16 cellular contexts compared by ENCODE assay signal in the genomic region with DNA sequence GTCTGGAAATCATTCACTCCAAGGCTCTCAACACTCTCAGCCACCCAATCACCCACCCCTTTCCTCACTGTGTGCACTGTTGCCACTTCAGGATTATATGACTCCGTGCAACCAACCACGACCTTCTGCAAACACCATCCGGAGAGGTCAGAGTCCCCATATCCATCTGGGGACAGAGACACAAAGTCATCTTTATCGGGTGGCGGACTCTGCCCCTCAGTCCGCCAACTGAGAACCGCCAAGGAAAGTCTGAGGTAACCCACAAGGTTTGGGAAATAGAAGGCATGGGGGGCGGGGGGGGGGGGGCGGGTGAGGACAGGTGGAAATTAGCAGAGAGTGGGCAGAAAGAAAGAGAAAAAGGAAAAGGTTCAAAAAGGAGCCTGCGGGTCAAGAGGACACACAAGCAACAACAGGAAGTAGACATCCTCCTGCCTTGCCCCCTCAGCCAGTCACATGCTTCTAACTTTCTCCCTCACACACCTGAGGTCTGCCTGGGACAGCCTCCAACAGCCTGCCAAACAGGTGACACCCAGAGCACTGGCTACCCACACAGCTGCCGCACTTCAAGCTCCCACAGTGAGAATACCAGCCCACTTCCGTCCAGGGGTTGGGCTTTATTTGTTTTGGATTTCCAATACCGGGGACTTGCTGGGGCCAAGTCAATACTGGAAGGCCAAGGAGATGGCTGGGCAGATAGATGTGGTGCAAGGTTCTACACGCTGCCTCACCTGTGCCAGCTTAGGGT. TPM values are rescaled to one million over a fixed set of nuclear protein-coding genes. Genes with fewer than 3 reads are reported as not detected.
A peak's percentile ranks its signal among the peaks of the same experiment; 100 is the strongest.
DNase-seq lines count a peak whose midpoint lies in the region; ATAC-seq and TF ChIP-seq lines count a peak whose summit lies in the region.
"Had no signal": no experiment of that assay in that cellular context is flagged by ENCODE, and none has a peak within 500 bp of the region (broad histone marks: within the 10 kb centered on the region; RNA-seq: fewer than 3 reads in every experiment).

No MANE protein-coding gene starts in this region.

- H3K27me3 ChIP-seq in body of pancreas, result no peaks in the 10 kb centered on the region
- H3K27me3 ChIP-seq: ovary had no signal

- ATAC-seq in body of pancreas (peak; percentile 99), HG02759 (IDR thresholded peaks at IDR 0.05; ENCODE audit: unreplicated experiment) (no peak), HG02885 (IDR thresholded peaks at IDR 0.05; ENCODE audit: poor library complexity, unreplicated experiment) (no peak)
- ATAC-seq in natural killer cell treated with Interleukin-12 subunit alpha and Interleukin-12 subunit beta and Interleukin-15 and Interleukin-18, amount 100 ng/mL, for 72 hours, result no peak
- ATAC-seq: left ventricle myocardium superior, SK-N-SH treated with all-trans-retinoic acid at 6 μM for 48 hours had no signal

- H3K4me1 Mint-ChIP-seq in natural killer cell treated with Interleukin-12 subunit alpha and Interleukin-12 subunit beta and Interleukin-15 and Interleukin-18, amount 100 ng/mL, for 72 hours (ENCODE audit: low read depth in 2 of 2), result peaks cover 58 to 62% of the 10 kb centered on the region in 2 donors

- no peak overlapping the region for H3K4me3 ChIP-seq in body of pancreas
- H3K4me3 ChIP-seq: ovary had no signal

- H3K9me3 ChIP-seq in body of pancreas, result no peaks in the 10 kb centered on the region
- H3K9me3 ChIP-seq: ovary had no signal

- no peaks in the 10 kb centered on the region for H3K36me3 Mint-ChIP-seq in natural killer cell treated with Interleukin-12 subunit alpha and Interleukin-12 subunit beta and Interleukin-15 and Interleukin-18, amount 100 ng/mL, for 72 hours

- intact Hi-C loops in body of pancreas (cut with DNase I), result no loop called here

- WGBS in body of pancreas, 2 donors, result 21 to 27% methylated on average over 13 of the region's 14 CpGs

- no peak for TF ChIP-seq CTCF in body of pancreas (IDR thresholded peaks at IDR 0.05)

- no peaks in the 10 kb centered on the region for H3K9me3 Mint-ChIP-seq in natural killer cell treated with Interleukin-12 subunit alpha and Interleukin-12 subunit beta and Interleukin-15 and Interleukin-18, amount 100 ng/mL, for 72 hours

- H3K4me3 Mint-ChIP-seq in natural killer cell treated with Interleukin-12 subunit alpha and Interleukin-12 subunit beta and Interleukin-15 and Interleukin-18, amount 100 ng/mL, for 72 hours, result no peak overlapping the region
- H3K4me3 Mint-ChIP-seq: activated naive CD8-positive, alpha-beta T cell had no signal

- H3K27me3 Mint-ChIP-seq in natural killer cell treated with Interleukin-12 subunit alpha and Interleukin-12 subunit beta and Interleukin-15 and Interleukin-18, amount 100 ng/mL, for 72 hours, result no peaks in the 10 kb centered on the region
- H3K27me3 Mint-ChIP-seq: activated naive CD8-positive, alpha-beta T cell had no signal

- peak overlapping the region; percentile 76 to 77 (median 76) for H3K27ac ChIP-seq in body of pancreas
- H3K27ac ChIP-seq: ovary had no signal

- peak overlapping the region; percentile 34 to 47 for H3K27ac Mint-ChIP-seq in natural killer cell treated with Interleukin-12 subunit alpha and Interleukin-12 subunit beta and Interleukin-15 and Interleukin-18, amount 100 ng/mL, for 72 hours
- H3K27ac Mint-ChIP-seq: activated naive CD8-positive, alpha-beta T cell had no signal

- H3K4me1 ChIP-seq in body of pancreas, result peaks cover 19% of the 10 kb centered on the region

- no peak for TF ChIP-seq POLR2A in body of pancreas (IDR thresholded peaks at IDR 0.05)

- no peaks in the 10 kb centered on the region for H3K36me3 ChIP-seq in body of pancreas (replicated peaks in 1 of 2; ENCODE audit: insufficient read depth in 1 of 2, low read depth in 2 of 2)
- H3K36me3 ChIP-seq: ovary had no signal

- DNase-seq in DMS153 (lab: John Stamatoyannopoulos, UW) (peak; percentile 87), NCI-H146 (lab: John Stamatoyannopoulos, UW) (peak; percentile 69), body of pancreas (peak; percentile 86 to 95 (median 94)), ecto neural progenitor cell (ENCODE audit: low spot score) (no peak), OCI-M2 (lab: John Stamatoyannopoulos, UW; ENCODE audit: unreplicated experiment) (no peak)
- no peak for DNase-seq in natural killer cell treated with Interleukin-12 subunit alpha and Interleukin-12 subunit beta and Interleukin-15 and Interleukin-18, amount 100 ng/mL, for 72 hours (ENCODE audit: low spot score)
- DNase-seq: activated CD4-positive, alpha-beta T cell treated with anti-CD3 and anti-CD28 coated beads for 48 hours; dermis blood vessel endothelial cell; Kasumi-1; left ventricle myocardium superior; ovary; stimulated activated CD4-positive, alpha-beta T cell treated with anti-CD3 and anti-CD28 coated beads, Interleukin-4, amount 100 ng/mL, for 1 hour had no signal

RNA-seq across cellular contexts. Expression of gene SSBP3, which starts 58.1 kb away (rescaled TPM):
- 10 to 100 TPM in 1 of 2 donors, 1 to 10 TPM in 1; 7.9 to 23.1 TPM for total RNA-seq in body of pancreas
- total RNA-seq in natural killer cell treated with Interleukin-12 subunit alpha and Interleukin-12 subunit beta and Interleukin-15 and Interleukin-18, amount 100 ng/mL, for 72 hours, result 10 to 100 TPM; 59.0 to 92.1 TPM

Comparison
In these comparisons a context has a peak if more than half of its experiments do, and no peak if none do; other contexts are left out.
1. DNase-seq: peak in DMS153 (single experiment), NCI-H146 (single experiment) and body of pancreas (4 of 4); none in natural killer cell treated with Interleukin-12 subunit alpha and Interleukin-12 subunit beta and Interleukin-15 and Interleukin-18, amount 100 ng/mL, for 72 hours (single experiment), ecto neural progenitor cell (single experiment) and OCI-M2 (single experiment).